In genomic region chr18:21997207-21998143, GRCh38 we compare ENCODE assay signal across 8 cellular contexts.
DNase-seq lines count a peak whose midpoint lies in the region; ATAC-seq and TF ChIP-seq lines count a peak whose summit lies in the region.

No MANE protein-coding gene starts in this region.

- H3K27ac Mint-ChIP-seq in nephron: peak overlapping the region; percentile 26 to 83 (median 36)
- H3K27ac Mint-ChIP-seq in activated CD4-positive, alpha-beta memory T cell treated with anti-CD3 and anti-CD28 coated beads, Interleukin-2, amount 10 ng/mL, durations not matched to agents 7 days and 5 days: no peak overlapping the region

- ATAC-seq in HG03432 (IDR thresholded peaks at IDR 0.05; ENCODE audit: unreplicated experiment): peak; percentile 61
- no peak for ATAC-seq in HG03045 (IDR thresholded peaks at IDR 0.05; ENCODE audit: unreplicated experiment)

- H3K9me3 ChIP-seq in AG04450 (ENCODE audit: control insufficient read depth, insufficient read depth, low read length) (no peaks in the 10 kb centered on the region), esophagus muscularis mucosa (no peaks in the 10 kb centered on the region)

- H3K27me3 ChIP-seq in AG04450 (ENCODE audit: control insufficient read depth, insufficient read depth, low read length): peaks cover 3% of the 10 kb centered on the region
- H3K27me3 ChIP-seq in esophagus muscularis mucosa: no peaks in the 10 kb centered on the region

- intact Hi-C loops in esophagus muscularis mucosa (cut with DNase I): loop anchor here (5.0 kb wide), 1 partner anchor 565 kb away; no protein-coding TSS in a partner anchor

- TF ChIP-seq EP300 in esophagus muscularis mucosa (IDR thresholded peaks at IDR 0.05): no peak

- H3K4me1 ChIP-seq in esophagus muscularis mucosa: no peaks in the 10 kb centered on the region

- CTCF ChIA-PET in AG04450 (lab: Charles Lee): interaction anchor here (0.6 to 4.4 kb wide), 17 partner anchors 9 to 569 kb away, joined by 3 to 25 read pairs (median 3); no protein-coding TSS in a partner anchor
- CTCF ChIA-PET in GM10248 (lab: Yijun Ruan, JAX): interaction anchor here (0.9 to 3.5 kb wide), 18 partner anchors 9 to 832 kb away, joined by 3 to 18 read pairs (median 4); no protein-coding TSS in a partner anchor
- CTCF ChIA-PET in activated CD4-positive, alpha-beta memory T cell treated with anti-CD3 and anti-CD28 coated beads, Interleukin-2, amount 10 ng/mL, durations not matched to agents 7 days and 5 days (lab: Charles Lee): interaction anchor here (0.9 to 1.8 kb wide), 6 partner anchors 9 to 148 kb away, joined by 3 to 6 read pairs (median 4); no protein-coding TSS in a partner anchor

- DNase-seq in AG04450 (ENCODE audit: low read depth, low spot score): no peak
- peak; percentile 67 for DNase-seq in GM10248 (ENCODE audit: extremely low spot score)
- DNase-seq in RPMI7951 (ENCODE audit: low read depth): peak; percentile 44
- no peak for DNase-seq in esophagus muscularis mucosa (ENCODE audit: extremely low spot score)
- no peak for DNase-seq in activated CD4-positive, alpha-beta memory T cell treated with anti-CD3 and anti-CD28 coated beads, Interleukin-2, amount 10 ng/mL, durations not matched to agents 7 days and 5 days

- peaks cover 31% of the 10 kb centered on the region for H3K4me1 Mint-ChIP-seq in nephron
- H3K4me1 Mint-ChIP-seq in activated CD4-positive, alpha-beta memory T cell treated with anti-CD3 and anti-CD28 coated beads, Interleukin-2, amount 10 ng/mL, durations not matched to agents 7 days and 5 days: peaks cover 2% of the 10 kb centered on the region

- H3K4me3 ChIP-seq in AG04450 (ENCODE audit: low read depth, low read length) (no peak overlapping the region), esophagus muscularis mucosa (no peak overlapping the region)

- POLR2A ChIA-PET in AG04450 (lab: Yijun Ruan, JAX): no interaction called here
- POLR2A ChIA-PET in GM10248 (lab: Yijun Ruan, JAX): no interaction called here
- POLR2A ChIA-PET in activated CD4-positive, alpha-beta memory T cell treated with anti-CD3 and anti-CD28 coated beads, Interleukin-2, amount 10 ng/mL, durations not matched to agents 7 days and 5 days (lab: Charles Lee): no interaction called here

- H3K4me3 Mint-ChIP-seq in nephron: no peak overlapping the region
- no peak overlapping the region for H3K4me3 Mint-ChIP-seq in activated CD4-positive, alpha-beta memory T cell treated with anti-CD3 and anti-CD28 coated beads, Interleukin-2, amount 10 ng/mL, durations not matched to agents 7 days and 5 days

- no peaks in the 10 kb centered on the region for H3K36me3 ChIP-seq in esophagus muscularis mucosa

- H3K27ac ChIP-seq in AG04450 (ENCODE audit: low read depth, low read length) (no peak overlapping the region), esophagus muscularis mucosa (replicated peaks in 1 of 4) (peak overlapping the region in 1 of 4 donors; percentile 1)

- no peak for TF ChIP-seq POLR2A in esophagus muscularis mucosa (IDR thresholded peaks at IDR 0.05; ENCODE audit: low read depth)

- no peaks in the 10 kb centered on the region for H3K9me3 Mint-ChIP-seq in nephron
- no peaks in the 10 kb centered on the region for H3K9me3 Mint-ChIP-seq in activated CD4-positive, alpha-beta memory T cell treated with anti-CD3 and anti-CD28 coated beads, Interleukin-2, amount 10 ng/mL, durations not matched to agents 7 days and 5 days

- TF ChIP-seq CTCF in AG04450 (IDR thresholded peaks at IDR 0.05; ENCODE audit: low read depth, low read length) (peak; percentile 84), GM10248 (IDR thresholded peaks at IDR 0.05; ENCODE audit: control extremely low read depth, extremely low read depth, low read depth, missing control alignments) (peak; percentile 82), esophagus muscularis mucosa (IDR thresholded peaks at IDR 0.05) (peak; percentile 54 to 77 (median 63)), nephron (IDR thresholded peaks at IDR 0.05; ENCODE audit: unreplicated experiment in 3 of 3) (peak; percentile 71 to 84 (median 79))

- peaks cover 3% of the 10 kb centered on the region for H3K27me3 Mint-ChIP-seq in nephron (ENCODE audit: low read depth)
- no peaks in the 10 kb centered on the region for H3K27me3 Mint-ChIP-seq in activated CD4-positive, alpha-beta memory T cell treated with anti-CD3 and anti-CD28 coated beads, Interleukin-2, amount 10 ng/mL, durations not matched to agents 7 days and 5 days

- H3K36me3 Mint-ChIP-seq in nephron (ENCODE audit: low read depth): no peaks in the 10 kb centered on the region
- no peaks in the 10 kb centered on the region for H3K36me3 Mint-ChIP-seq in activated CD4-positive, alpha-beta memory T cell treated with anti-CD3 and anti-CD28 coated beads, Interleukin-2, amount 10 ng/mL, durations not matched to agents 7 days and 5 days (ENCODE audit: low read depth)

- 55% methylated on average over 14 of the region's 14 CpGs for WGBS in esophagus muscularis mucosa

Comparison
In these comparisons a context has a peak if more than half of its experiments do, and no peak if none do; other contexts are left out.
1. DNase-seq: peak in GM10248 (single experiment) and RPMI7951 (single experiment); none in AG04450 (single experiment), esophagus muscularis mucosa (single experiment) and activated CD4-positive, alpha-beta memory T cell treated with anti-CD3 and anti-CD28 coated beads, Interleukin-2, amount 10 ng/mL, durations not matched to agents 7 days and 5 days (single experiment).
2. Peak in every context shown above with its lines, with median percentiles within 50 percentile points of each other: CTCF ChIP-seq.